ENCODE assay signal across 30 cellular contexts in genomic region chr3:182811269-182811596, GRCh38.
"Had no signal": no experiment of that assay in that cellular context is flagged by ENCODE, and none has a peak within 500 bp of the region (broad histone marks: within the 10 kb centered on the region; RNA-seq: fewer than 3 reads in every experiment).

No MANE protein-coding gene starts in this region.

- H3K9me3 ChIP-seq: MG63, SJCRH30 had no signal

- H3K9me3 Mint-ChIP-seq: activated CD4-positive, alpha-beta T cell treated with anti-CD3 and anti-CD28 coated beads, Interleukin-2, amount 10 ng/mL, durations not matched to agents 24 days and 14 days; activated CD8-positive, alpha-beta T cell treated with anti-CD3 and anti-CD28 coated beads for 36 hours; activated naive CD8-positive, alpha-beta T cell treated with anti-CD3 and anti-CD28 coated beads for 36 hours; activated T-cell treated with anti-CD3 and anti-CD28 coated beads, Interleukin-2, amount 50 U/mL, for 72 hours; activated T-helper 17 cell treated with anti-CD3 and anti-CD28 coated beads, Interleukin-2, amount 50 U/mL, for 72 hours had no signal

- H3K36me3 ChIP-seq: brain microvascular endothelial cell, MG63, SJCRH30 had no signal

- DNase-seq: activated CD4-positive, alpha-beta T cell treated with anti-CD3 and anti-CD28 coated beads, Interleukin-2, amount 10 ng/mL, durations not matched to agents 24 days and 14 days; activated CD4-positive, alpha-beta T cell treated with anti-CD3 and anti-CD28 coated beads, Interleukin-2, amount 50 U/mL, for 4 hours; activated CD8-positive, alpha-beta T cell treated with anti-CD3 and anti-CD28 coated beads for 36 hours; activated effector memory CD4-positive, alpha-beta T cell treated with anti-CD3 and anti-CD28 coated beads, Interleukin-2, amount 50 U/mL, for 16 hours; activated naive CD4-positive, alpha-beta T cell; activated naive CD4-positive, alpha-beta T cell treated with anti-CD3 and anti-CD28 coated beads, Interleukin-2, amount 50 U/mL, for 16 hours; activated naive CD8-positive, alpha-beta T cell treated with anti-CD3 and anti-CD28 coated beads for 36 hours; activated T-cell treated with anti-CD3 and anti-CD28 coated beads, Interleukin-2, amount 50 U/mL, for 1 hour; activated T-cell treated with anti-CD3 and anti-CD28 coated beads, Interleukin-2, amount 50 U/mL, for 72 hours; amniotic stem cell; aorta; brain microvascular endothelial cell; central memory CD4-positive, alpha-beta T cell; Kasumi-1; MG63; NCI-H1048; NCI-H146; NCI-H187; NCI-H2081; NCI-H226; NCI-H446 treated with DMSO at 0.1 percent for 48 hours; NCI-H524; NCI-H69; NCI-H82; SHP77; SJCRH30; T1000 had no signal

- ATAC-seq: activated CD8-positive, alpha-beta T cell treated with anti-CD3 and anti-CD28 coated beads for 36 hours; activated T-cell treated with anti-CD3 and anti-CD28 coated beads, Interleukin-2, amount 50 U/mL, for 72 hours; Panc1 had no signal

- H3K27me3 ChIP-seq: brain microvascular endothelial cell, MG63, SJCRH30 had no signal

- H3K4me3 Mint-ChIP-seq: activated CD4-positive, alpha-beta T cell treated with anti-CD3 and anti-CD28 coated beads, Interleukin-2, amount 10 ng/mL, durations not matched to agents 24 days and 14 days; activated CD8-positive, alpha-beta T cell treated with anti-CD3 and anti-CD28 coated beads for 36 hours; activated naive CD8-positive, alpha-beta T cell treated with anti-CD3 and anti-CD28 coated beads for 36 hours; activated T-helper 17 cell treated with anti-CD3 and anti-CD28 coated beads, Interleukin-2, amount 50 U/mL, for 72 hours had no signal

- H3K27ac Mint-ChIP-seq: activated CD4-positive, alpha-beta T cell treated with anti-CD3 and anti-CD28 coated beads, Interleukin-2, amount 10 ng/mL, durations not matched to agents 24 days and 14 days; activated CD8-positive, alpha-beta T cell treated with anti-CD3 and anti-CD28 coated beads for 36 hours; activated T-cell treated with anti-CD3 and anti-CD28 coated beads, Interleukin-2, amount 50 U/mL, for 72 hours; activated T-helper 17 cell treated with anti-CD3 and anti-CD28 coated beads, Interleukin-2, amount 50 U/mL, for 72 hours had no signal

- H3K27me3 Mint-ChIP-seq: activated CD4-positive, alpha-beta T cell treated with anti-CD3 and anti-CD28 coated beads, Interleukin-2, amount 10 ng/mL, durations not matched to agents 24 days and 14 days; activated CD8-positive, alpha-beta T cell treated with anti-CD3 and anti-CD28 coated beads for 36 hours; activated naive CD8-positive, alpha-beta T cell treated with anti-CD3 and anti-CD28 coated beads for 36 hours; activated T-helper 17 cell treated with anti-CD3 and anti-CD28 coated beads, Interleukin-2, amount 50 U/mL, for 72 hours had no signal

- H3K4me3 ChIP-seq: MG63, SJCRH30, SK-N-MC had no signal

- H3K27ac ChIP-seq: brain microvascular endothelial cell, SJCRH30 had no signal
